Comparison of ENCODE assay signal across 12 cellular contexts in the genomic region with DNA sequence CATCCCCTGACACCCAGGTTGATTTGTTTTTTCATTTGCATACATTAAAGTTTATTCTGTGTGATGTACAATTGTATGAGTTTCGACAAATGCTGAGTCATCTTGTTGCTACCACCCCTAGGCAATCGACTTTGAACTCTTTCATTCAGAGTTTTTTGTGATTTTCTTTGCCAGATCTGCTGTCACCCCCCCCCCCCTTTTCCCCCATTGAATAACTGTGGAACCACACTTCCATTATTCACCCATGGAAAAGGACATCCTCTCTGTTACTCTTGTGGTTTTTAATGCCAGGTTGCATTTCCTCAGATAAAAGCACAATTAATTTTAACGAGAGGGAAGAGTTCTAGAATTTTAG. TPM values are rescaled to one million over a fixed set of nuclear protein-coding genes. Genes with fewer than 3 reads are reported as not detected.
DNase-seq lines count a peak whose midpoint lies in the region; ATAC-seq, FAIRE-seq and TF ChIP-seq lines count a peak whose summit lies in the region.
"Had no signal": no experiment of that assay in that cellular context is flagged by ENCODE, and none has a peak within 500 bp of the region (broad histone marks: within the 10 kb centered on the region; RNA-seq: fewer than 3 reads in every experiment).

No MANE protein-coding gene starts in this region.

- H3K9me3 Mint-ChIP-seq in CD4-positive, alpha-beta T cell: no peaks in the 10 kb centered on the region
- H3K9me3 Mint-ChIP-seq in astrocyte (ENCODE audit: unreplicated experiment): no peaks in the 10 kb centered on the region
- no peaks in the 10 kb centered on the region for H3K9me3 Mint-ChIP-seq in memory B cell

- H3K9me3 ChIP-seq in CD4-positive, alpha-beta T cell (ENCODE audit: control insufficient read depth, low read length): no peaks in the 10 kb centered on the region
- H3K9me3 ChIP-seq in astrocyte (ENCODE audit: insufficient read depth, low read depth, low read length): no peaks in the 10 kb centered on the region
- H3K9me3 ChIP-seq: adrenal gland had no signal

- no peak for FAIRE-seq in astrocyte (lab: Jason Lieb, UNC)

- H3K4me3 Mint-ChIP-seq in CD4-positive, alpha-beta T cell: peak overlapping the region; percentile 4
- H3K4me3 Mint-ChIP-seq in astrocyte (ENCODE audit: unreplicated experiment) (no peak overlapping the region), memory B cell (no peak overlapping the region)

- H3K4me2 ChIP-seq in astrocyte (ENCODE audit: low read length): peak overlapping the region; percentile 5

- no peak for TF ChIP-seq CTCF in CD4-positive, alpha-beta T cell (IDR thresholded peaks at IDR 0.05)
- TF ChIP-seq CTCF in astrocyte (IDR thresholded peaks at IDR 0.05; ENCODE audit: insufficient read depth, low read depth, low read length) (no peak), lower leg skin (IDR thresholded peaks at IDR 0.05) (no peak)

- TF ChIP-seq POLR2A in lower leg skin (IDR thresholded peaks at IDR 0.05): no peak

- H3K4me1 ChIP-seq in astrocyte (ENCODE audit: insufficient read depth, low read length): peaks cover 12% of the 10 kb centered on the region

- peaks cover 90% of the 10 kb centered on the region for H4K20me1 ChIP-seq in astrocyte (ENCODE audit: insufficient read depth, low read length)

- H3K27ac ChIP-seq in CD4-positive, alpha-beta T cell (ENCODE audit: low read depth, low read length): no peak overlapping the region
- H3K27ac ChIP-seq in astrocyte (ENCODE audit: low read depth, low read length): no peak overlapping the region

- ATAC-seq in CD4-positive, alpha-beta T cell (ENCODE audit: poor library complexity): no peak
- no peak for ATAC-seq in memory B cell (ENCODE audit: low read depth)

- no peak overlapping the region for H2AFZ ChIP-seq in astrocyte (ENCODE audit: low read depth, low read length)

- H3K4me3 ChIP-seq in astrocyte (ENCODE audit: insufficient read depth, low read depth, low read length) (no peak overlapping the region), lower leg skin (ENCODE audit: low read depth, poor library complexity, severe bottlenecking) (no peak overlapping the region)
- H3K4me3 ChIP-seq: adrenal gland had no signal

- no peaks in the 10 kb centered on the region for H3K27me3 ChIP-seq in CD4-positive, alpha-beta T cell (ENCODE audit: control insufficient read depth, insufficient read depth, low read length)
- H3K27me3 ChIP-seq in astrocyte (ENCODE audit: insufficient read depth, low read length): no peaks in the 10 kb centered on the region
- H3K27me3 ChIP-seq: adrenal gland had no signal

- no peak overlapping the region for H3K9ac ChIP-seq in astrocyte (ENCODE audit: low read length)

- H3K36me3 ChIP-seq in astrocyte (ENCODE audit: insufficient read depth, low read length): no peaks in the 10 kb centered on the region
- H3K36me3 ChIP-seq: adrenal gland had no signal

- DNase-seq in CD4-positive, alpha-beta T cell: no peak
- DNase-seq in LoVo (ENCODE audit: low spot score) (peak; percentile 23), astrocyte (ENCODE audit: low read depth) (no peak), memory B cell (ENCODE audit: low spot score in 2 of 2) (no peak), GM19238 (ENCODE audit: insufficient read length, low spot score) (no peak), putamen (ENCODE audit: low spot score) (no peak), inferior parietal cortex (ENCODE audit: extremely low spot score) (no peak), lower leg skin (ENCODE audit: low spot score in 2 of 2) (no peak)
- DNase-seq: adrenal gland, DMS153, NCI-H2227 treated with DMSO at 0.1 percent for 48 hours, T-helper 9 cell had no signal

- POLR2A ChIA-PET in CD4-positive, alpha-beta T cell (lab: Charles Lee): interaction anchor here (2.1 kb wide), 1 partner anchor 14 kb away, joined by 9 read pairs; a partner anchor contains a TSS

- CTCF ChIA-PET in CD4-positive, alpha-beta T cell (lab: Charles Lee): no interaction called here

- WGBS in lower leg skin, 2 donors: 19 to 21% methylated on average over 3 of the region's 3 CpGs

- no peaks in the 10 kb centered on the region for H3K27me3 Mint-ChIP-seq in CD4-positive, alpha-beta T cell
- H3K27me3 Mint-ChIP-seq in astrocyte (ENCODE audit: low read depth, unreplicated experiment) (no peaks in the 10 kb centered on the region), memory B cell (no peaks in the 10 kb centered on the region)

- peaks cover 93% of the 10 kb centered on the region for H3K4me1 Mint-ChIP-seq in CD4-positive, alpha-beta T cell (ENCODE audit: low read depth)
- H3K4me1 Mint-ChIP-seq in astrocyte (ENCODE audit: low read depth, unreplicated experiment): peaks cover 26% of the 10 kb centered on the region
- peaks cover 50% of the 10 kb centered on the region for H3K4me1 Mint-ChIP-seq in memory B cell

- intact Hi-C loops in CD4-positive, alpha-beta T cell (cut with DNase I, micrococcal nuclease): no loop called here
- intact Hi-C loops in lower leg skin (cut with DNase I; ENCODE audit: low total_unique reads): no loop called here

- peaks cover 17% of the 10 kb centered on the region for H3K36me3 Mint-ChIP-seq in CD4-positive, alpha-beta T cell (ENCODE audit: low read depth)
- H3K36me3 Mint-ChIP-seq in astrocyte (ENCODE audit: low read depth, unreplicated experiment) (peaks cover 2% of the 10 kb centered on the region), memory B cell (peaks cover 7% of the 10 kb centered on the region)

- peak overlapping the region; percentile 31 for H3K27ac Mint-ChIP-seq in CD4-positive, alpha-beta T cell
- H3K27ac Mint-ChIP-seq in astrocyte (ENCODE audit: unreplicated experiment): peak overlapping the region; percentile 75
- H3K27ac Mint-ChIP-seq in memory B cell: peak overlapping the region; percentile 94

- peaks cover 97% of the 10 kb centered on the region for H3K79me2 ChIP-seq in astrocyte (ENCODE audit: insufficient read depth, low read length)

RNA-seq across cellular contexts. Expression of a gene that starts 13.7 kb away (rescaled TPM):
- 10 to 100 TPM; 45.6 to 50.3 TPM for total RNA-seq in CD4-positive, alpha-beta T cell
- total RNA-seq in astrocyte: 29.6 and 29.7 TPM in 2 replicates
- total RNA-seq in lower leg skin: 10 to 100 TPM; 25.0 to 44.2 (median 40.0) TPM

RNA-seq across cellular contexts. Expression of a gene that starts 15.6 kb away (rescaled TPM):
- 10 to 100 TPM; 46.5 to 51.7 TPM for total RNA-seq in CD4-positive, alpha-beta T cell
- total RNA-seq in astrocyte: 57.7 and 61.7 TPM in 2 replicates
- total RNA-seq in lower leg skin: 10 to 100 TPM; 58.1 to 80.5 (median 65.0) TPM

Comparison
In these comparisons a context has a peak if more than half of its experiments do, and no peak if none do; other contexts are left out.
1. H3K27ac Mint-ChIP-seq: peak in every context shown above with its lines; median percentile 94 in memory B cell; 75 in astrocyte; 31 in CD4-positive, alpha-beta T cell.